Comparison of ENCODE assay signal across 8 cellular contexts in genomic region chrX:154748712-154749339, GRCh38. TPM values are rescaled to one million over a fixed set of nuclear protein-coding genes. Genes with fewer than 3 reads are reported as not detected.
DNase-seq lines count a peak whose midpoint lies in the region; ATAC-seq, FAIRE-seq and TF ChIP-seq lines count a peak whose summit lies in the region.

No MANE protein-coding gene starts in this region.

- peak; percentile 80 for FAIRE-seq in GM12891 (lab: Jason Lieb, UNC)

- no peaks in the 10 kb centered on the region for H3K36me3 Mint-ChIP-seq in activated naive CD4-positive, alpha-beta T cell treated with anti-CD3 and anti-CD28 coated beads, Interleukin-2, amount 50 U/mL, for 72 hours

- H3K9me3 Mint-ChIP-seq in activated naive CD4-positive, alpha-beta T cell treated with anti-CD3 and anti-CD28 coated beads, Interleukin-2, amount 50 U/mL, for 72 hours, result no peaks in the 10 kb centered on the region

- no peak overlapping the region for H3K27ac Mint-ChIP-seq in activated naive CD4-positive, alpha-beta T cell treated with anti-CD3 and anti-CD28 coated beads, Interleukin-2, amount 50 U/mL, for 72 hours

- no peak for TF ChIP-seq POLR2A in GM12891 (IDR thresholded peaks at IDR 0.05; ENCODE audit: low read depth, low read length)

- intact Hi-C loops in head of caudate nucleus (cut with DNase I), result no loop called here

- DNase-seq in Ammon's horn (ENCODE audit: low spot score), result peak; percentile 64
- DNase-seq in GM12891 (ENCODE audit: insufficient read length, low spot score), result no peak
- peak; percentile 37 for DNase-seq in HuH-7.5 (ENCODE audit: low spot score)
- DNase-seq in OCI-M1 (lab: John Stamatoyannopoulos, UW), result peak; percentile 87
- DNase-seq in activated naive CD4-positive, alpha-beta T cell treated with anti-CD3 and anti-CD28 coated beads, Interleukin-2, amount 50 U/mL, for 72 hours (ENCODE audit: low spot score in 2 of 2), result peak in 1 of 2 donors; percentile 60
- DNase-seq in head of caudate nucleus, result peak in 32 of 42 donors; percentile 14 to 73 (median 44)
- peak; percentile 64 for DNase-seq in putamen (ENCODE audit: low spot score)

- peak; percentile 67 to 68 for ATAC-seq in activated naive CD4-positive, alpha-beta T cell treated with anti-CD3 and anti-CD28 coated beads, Interleukin-2, amount 50 U/mL, for 72 hours
- no peak for ATAC-seq in HG02571 (IDR thresholded peaks at IDR 0.05; ENCODE audit: unreplicated experiment)

TF ChIP-seq in GM12891, 5 proteins besides CTCF, POLR2A, EP300 and RAD21:
- no peak for TF ChIP-seq PAX5 (IDR thresholded peaks at IDR 0.05; ENCODE audit: insufficient read depth, low read length, severe bottlenecking)

RNA-seq across cellular contexts. Expression of gene GAB3, which starts 2.1 kb away (rescaled TPM):
- polyA plus RNA-seq in GM12891 (2012; ENCODE audit: low read depth, missing spikeins), result 0.71 TPM
- 1 to 10 TPM; 3.3 to 4.0 TPM for total RNA-seq in activated naive CD4-positive, alpha-beta T cell treated with anti-CD3 and anti-CD28 coated beads, Interleukin-2, amount 50 U/mL, for 72 hours

RNA-seq across cellular contexts. Expression of gene DKC1, which starts 13.8 kb away (rescaled TPM):
- 62.9 TPM for polyA plus RNA-seq in GM12891 (2012; ENCODE audit: low read depth, missing spikeins)
- total RNA-seq in activated naive CD4-positive, alpha-beta T cell treated with anti-CD3 and anti-CD28 coated beads, Interleukin-2, amount 50 U/mL, for 72 hours, result 100 to 1,000 TPM; 112 to 120 TPM

RNA-seq across cellular contexts. Expression of gene MPP1, which starts 56.5 kb away (rescaled TPM):
- polyA plus RNA-seq in GM12891 (2012; ENCODE audit: low read depth, missing spikeins), result 15.4 TPM
- total RNA-seq in activated naive CD4-positive, alpha-beta T cell treated with anti-CD3 and anti-CD28 coated beads, Interleukin-2, amount 50 U/mL, for 72 hours, result 10 to 100 TPM; 30.2 to 32.8 TPM
